In the genomic region with DNA sequence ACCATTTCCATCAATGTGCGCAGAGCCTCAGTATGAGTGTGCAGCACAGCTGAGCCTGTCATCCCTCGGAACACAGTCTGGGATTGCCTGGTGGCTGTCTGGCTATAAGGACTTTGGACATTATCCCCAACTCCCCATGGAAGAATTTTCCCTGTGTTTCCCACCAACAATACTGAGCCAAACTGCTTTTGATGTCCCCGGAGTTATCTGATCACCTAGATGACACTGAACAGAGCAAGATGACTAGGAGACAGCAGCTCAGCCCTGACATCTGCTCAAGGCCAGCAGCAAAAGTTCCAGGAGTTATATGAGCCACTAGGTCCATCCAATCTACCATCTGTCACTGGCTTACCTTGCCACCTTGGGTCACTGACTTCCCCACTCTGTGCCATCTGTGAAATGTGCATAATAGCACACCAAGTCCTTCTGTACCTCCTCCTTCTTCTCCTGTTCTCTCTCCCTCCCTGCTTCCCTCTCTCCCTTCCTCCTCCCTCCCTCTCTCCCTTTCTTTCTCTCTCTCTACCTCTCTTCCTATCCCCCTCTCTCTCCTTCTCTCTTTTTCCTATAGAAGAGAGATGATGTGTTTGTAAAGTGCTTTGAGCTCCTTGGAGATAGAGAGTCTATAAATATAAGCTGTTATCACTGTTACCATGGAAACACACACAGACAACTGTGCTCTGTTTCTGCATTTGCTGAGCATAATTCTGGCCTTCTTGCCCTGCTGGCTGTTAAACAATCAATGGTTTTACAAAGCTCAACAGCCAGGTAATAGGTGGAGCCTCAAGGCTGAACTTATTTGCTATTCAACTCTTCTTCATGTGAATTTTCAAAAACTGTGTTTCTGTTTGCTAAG, we compare ENCODE assay signal across 13 cellular contexts. TPM values are rescaled to one million over a fixed set of nuclear protein-coding genes. Genes with fewer than 3 reads are reported as not detected.
A peak's percentile ranks its signal among the peaks of the same experiment; 100 is the strongest.
DNase-seq lines count a peak whose midpoint lies in the region; ATAC-seq, FAIRE-seq and TF ChIP-seq lines count a peak whose summit lies in the region.
"Had no signal": no experiment of that assay in that cellular context is flagged by ENCODE, and none has a peak within 500 bp of the region (broad histone marks: within the 10 kb centered on the region; RNA-seq: fewer than 3 reads in every experiment).

No MANE protein-coding gene starts in this region.

- no peaks in the 10 kb centered on the region for H3K79me2 ChIP-seq in fibroblast of lung (ENCODE audit: control insufficient read depth, insufficient read depth, low read length)

- DNase-seq in NCI-H82 (lab: John Stamatoyannopoulos, UW) (peak; percentile 97), fibroblast of lung (ENCODE audit: low read depth in 2 of 2) (peak; percentile 21 to 58), pancreas (peak in 1 of 6 donors; percentile 56), NCI-H2029 treated with DMSO at 0.1 percent for 48 hours (lab: John Stamatoyannopoulos, UW) (no peak)
- DNase-seq: activated CD4-positive, alpha-beta T cell treated with anti-CD3 and anti-CD28 coated beads, Interleukin-2, amount 10 ng/mL, durations not matched to agents 24 days and 14 days; immature natural killer cell; upper lobe of left lung had no signal

- H3K36me3 ChIP-seq in fibroblast of lung (ENCODE audit: control insufficient read depth, insufficient read depth, low read length) (no peaks in the 10 kb centered on the region), pancreas (no peaks in the 10 kb centered on the region)
- H3K36me3 ChIP-seq: upper lobe of left lung had no signal

- H3K4me2 ChIP-seq in fibroblast of lung (ENCODE audit: extremely low read depth, insufficient read depth, low read length), result no peak overlapping the region

- intact Hi-C loops in pancreas (cut with DNase I), result no loop called here

- H3K9me3 ChIP-seq in fibroblast of lung (ENCODE audit: control insufficient read depth, insufficient read depth, low read depth, low read length), result no peaks in the 10 kb centered on the region
- no peaks in the 10 kb centered on the region for H3K9me3 ChIP-seq in pancreas
- H3K9me3 ChIP-seq: upper lobe of left lung had no signal

- no peaks in the 10 kb centered on the region for H4K20me1 ChIP-seq in fibroblast of lung (ENCODE audit: control insufficient read depth, extremely low read depth, insufficient read depth, low read length)

- no peak for FAIRE-seq in pancreas (lab: Jason Lieb, UNC)
- FAIRE-seq: bronchial epithelial cell had no signal

- H3K4me3 ChIP-seq in fibroblast of lung (replicated peaks in 1 of 4; ENCODE audit: control extremely low read depth in 1 of 4, insufficient read depth in 1 of 4, low read depth in 3 of 4, low read length in 4 of 4), result no peak overlapping the region
- H3K4me3 ChIP-seq in pancreas, result no peak overlapping the region
- H3K4me3 ChIP-seq: upper lobe of left lung had no signal

- ATAC-seq in HG02938 (IDR thresholded peaks at IDR 0.05; ENCODE audit: unreplicated experiment) (peak; percentile 39), pancreas (peak; percentile 90 to 96 (median 92)), HG03460 (IDR thresholded peaks at IDR 0.05; ENCODE audit: unreplicated experiment) (no peak), HG03280 (IDR thresholded peaks at IDR 0.05; ENCODE audit: unreplicated experiment) (no peak), GM19351 (IDR thresholded peaks at IDR 0.05; ENCODE audit: unreplicated experiment) (no peak)

- TF ChIP-seq CTCF in fibroblast of lung (conservative IDR thresholded peaks at IDR 0.05 in 1 of 2, IDR thresholded peaks at IDR 0.05 in 1 of 2; ENCODE audit: low read depth in 1 of 2, low read length in 2 of 2) (no peak), pancreas (IDR thresholded peaks at IDR 0.05) (no peak)

- WGBS in pancreas, 2 donors, result 73 to 77% methylated on average over 3 of the region's 3 CpGs

- H3K4me1 ChIP-seq in fibroblast of lung (ENCODE audit: control insufficient read depth, extremely low read depth, insufficient read depth, low read length), result no peaks in the 10 kb centered on the region
- peaks cover 9 to 18% (median 9%) of the 10 kb centered on the region in 3 donors for H3K4me1 ChIP-seq in pancreas
- H3K4me1 ChIP-seq: upper lobe of left lung had no signal

- H3K27ac ChIP-seq in fibroblast of lung (ENCODE audit: insufficient read depth, low read length) (no peak overlapping the region), pancreas (peak overlapping the region in 3 of 4 donors; percentile 6 to 30 (median 29))
- H3K27ac ChIP-seq: HL-60, upper lobe of left lung had no signal

- no peak overlapping the region for H3K9ac ChIP-seq in fibroblast of lung (ENCODE audit: insufficient read depth, low read length)

- H3K27me3 ChIP-seq in fibroblast of lung (ENCODE audit: control insufficient read depth, insufficient read depth, low read length) (no peaks in the 10 kb centered on the region), pancreas (no peaks in the 10 kb centered on the region)
- H3K27me3 ChIP-seq: upper lobe of left lung had no signal

- H2AFZ ChIP-seq in fibroblast of lung (ENCODE audit: low read length), result no peak overlapping the region

RNA-seq across cellular contexts. Expression of a gene that starts 19.7 kb away (rescaled TPM):
- total RNA-seq in fibroblast of lung (9.0 and 21.1 TPM in 2 replicates), pancreas (100 to 1,000 TPM in 5 of 6 donors, 10 to 100 TPM in 1; 95.0 to 213 (median 192) TPM)
- polyA plus RNA-seq in fibroblast of lung (31.4 and 37.9 TPM in 2 replicates), pancreas (100 to 1,000 TPM in 1 of 2 donors, 10 to 100 TPM in 1; 93.4 to 141 TPM)
- 28.1 and 28.9 TPM in 2 replicates for polyA plus RNA-seq in fibroblast of lung (2012)
- 3.8 and 6.9 TPM in 2 replicates for polyA minus RNA-seq in fibroblast of lung (ENCODE audit: low replicate concordance)

Comparison
In these comparisons a context has a peak if more than half of its experiments do, and no peak if none do; other contexts are left out.
1. ATAC-seq: peak in HG02938 (single experiment) and pancreas (4 of 4); none in HG03460 (single experiment), HG03280 (single experiment) and GM19351 (single experiment).